In the genomic region with DNA sequence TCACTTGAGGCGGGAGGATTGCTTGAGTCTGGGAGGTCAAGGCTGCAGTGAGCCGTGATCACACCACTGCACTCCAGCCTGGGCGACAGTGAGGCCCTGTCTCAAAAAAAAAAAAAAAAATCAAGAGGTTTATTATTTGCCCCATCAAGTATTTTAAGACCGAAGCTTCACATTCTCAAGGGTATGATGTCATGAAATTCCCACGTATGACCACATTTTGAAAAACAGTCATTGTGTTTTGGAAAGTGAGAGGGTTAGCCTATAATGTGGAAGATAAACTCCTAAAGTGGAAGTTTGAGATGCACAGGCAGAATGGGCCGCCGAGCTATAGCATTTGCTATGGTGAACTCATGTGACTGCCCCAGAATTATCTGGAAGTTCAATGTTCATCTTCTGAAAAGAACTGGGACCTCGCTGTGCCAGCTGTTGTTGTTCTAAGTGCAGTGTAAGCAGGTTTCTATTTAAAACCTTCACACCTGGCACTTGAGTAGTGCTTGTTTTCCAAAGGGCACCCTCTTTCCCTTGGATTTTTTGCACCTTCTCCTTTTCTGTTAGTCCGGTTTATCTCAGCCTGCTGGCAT, we compare ENCODE assay signal across 13 cellular contexts.
DNase-seq lines count a peak whose midpoint lies in the region; ATAC-seq lines count a peak whose summit lies in the region.
"Had no signal": no experiment of that assay in that cellular context is flagged by ENCODE, and none has a peak within 500 bp of the region (broad histone marks: within the 10 kb centered on the region; RNA-seq: fewer than 3 reads in every experiment).

No MANE protein-coding gene starts in this region.

- H3K36me3 Mint-ChIP-seq in activated T-helper 2 cell treated with anti-CD3 and anti-CD28 coated beads, Interferon-gamma antibody, Interleukin-2, Interleukin-4, amounts not matched to agents 10 μg/mL and 5 μg/mL and 100 μg/mL, durations not matched to agents 14 hours and 24 hours and 36 hours (ENCODE audit: low read depth): no peaks in the 10 kb centered on the region
- H3K36me3 Mint-ChIP-seq in stimulated activated naive B cell treated with anti-CD40 and anti-IgM and Interleukin-4, amounts not matched to agents 10 μg/mL and 1 μg/mL and 100 μg/mL, for 72 hours: no peaks in the 10 kb centered on the region
- H3K36me3 Mint-ChIP-seq: CD4-positive, alpha-beta memory T cell; stimulated activated memory B cell treated with anti-CD40 and anti-IgM and Interleukin-4, amounts not matched to agents 10 μg/mL and 1 μg/mL and 100 μg/mL, for 72 hours had no signal

- no peaks in the 10 kb centered on the region for H3K4me1 Mint-ChIP-seq in activated T-helper 2 cell treated with anti-CD3 and anti-CD28 coated beads, Interferon-gamma antibody, Interleukin-2, Interleukin-4, amounts not matched to agents 10 μg/mL and 5 μg/mL and 100 μg/mL, durations not matched to agents 14 hours and 24 hours and 36 hours (ENCODE audit: low read depth)
- H3K4me1 Mint-ChIP-seq in stimulated activated naive B cell treated with anti-CD40 and anti-IgM and Interleukin-4, amounts not matched to agents 10 μg/mL and 1 μg/mL and 100 μg/mL, for 72 hours: no peaks in the 10 kb centered on the region
- H3K4me1 Mint-ChIP-seq: CD4-positive, alpha-beta memory T cell; stimulated activated memory B cell treated with anti-CD40 and anti-IgM and Interleukin-4, amounts not matched to agents 10 μg/mL and 1 μg/mL and 100 μg/mL, for 72 hours had no signal

- DNase-seq in LHCN-M2 (ENCODE audit: low read depth): peak; percentile 46
- DNase-seq in astrocyte of the hippocampus (ENCODE audit: low read depth, low spot score): peak; percentile 65
- DNase-seq in left colon: no peak
- no peak for DNase-seq in substantia nigra (lab: John Stamatoyannopoulos, UW)
- no peak for DNase-seq in COLO829 (ENCODE audit: low spot score)
- DNase-seq in activated T-helper 2 cell treated with anti-CD3 and anti-CD28 coated beads, Interferon-gamma antibody, Interleukin-2, Interleukin-4, amounts not matched to agents 10 μg/mL and 5 μg/mL and 100 μg/mL, durations not matched to agents 14 hours and 24 hours and 36 hours (ENCODE audit: low spot score): no peak
- DNase-seq in stimulated activated naive B cell treated with anti-CD40 and anti-IgM and Interleukin-4, amounts not matched to agents 10 μg/mL and 1 μg/mL and 100 μg/mL, for 72 hours: no peak
- DNase-seq: activated B cell treated with CpG ODN at 0.5 μM for 24 hours; activated effector memory CD4-positive, alpha-beta T cell treated with Interleukin-2 at 50 U/mL for 16 hours; CD4-positive, alpha-beta memory T cell; cerebellar nuclear complex; NCI-H2081 treated with DMSO at 0.1 percent for 48 hours had no signal

- no peaks in the 10 kb centered on the region for H3K9me3 Mint-ChIP-seq in activated T-helper 2 cell treated with anti-CD3 and anti-CD28 coated beads, Interferon-gamma antibody, Interleukin-2, Interleukin-4, amounts not matched to agents 10 μg/mL and 5 μg/mL and 100 μg/mL, durations not matched to agents 14 hours and 24 hours and 36 hours
- H3K9me3 Mint-ChIP-seq in stimulated activated naive B cell treated with anti-CD40 and anti-IgM and Interleukin-4, amounts not matched to agents 10 μg/mL and 1 μg/mL and 100 μg/mL, for 72 hours: no peaks in the 10 kb centered on the region
- H3K9me3 Mint-ChIP-seq: activated B cell treated with CpG ODN at 0.5 μM for 24 hours; CD4-positive, alpha-beta memory T cell; stimulated activated memory B cell treated with anti-CD40 and anti-IgM and Interleukin-4, amounts not matched to agents 10 μg/mL and 1 μg/mL and 100 μg/mL, for 72 hours had no signal

- peak; percentile 48 for ATAC-seq in left colon
- no peak for ATAC-seq in stimulated activated naive B cell treated with anti-CD40 and anti-IgM and Interleukin-4, amounts not matched to agents 10 μg/mL and 1 μg/mL and 100 μg/mL, for 72 hours (replicated peaks)
- ATAC-seq: stimulated activated memory B cell treated with anti-CD40 and anti-IgM and Interleukin-4, amounts not matched to agents 10 μg/mL and 1 μg/mL and 100 μg/mL, for 72 hours had no signal

- H3K27ac Mint-ChIP-seq in activated T-helper 2 cell treated with anti-CD3 and anti-CD28 coated beads, Interferon-gamma antibody, Interleukin-2, Interleukin-4, amounts not matched to agents 10 μg/mL and 5 μg/mL and 100 μg/mL, durations not matched to agents 14 hours and 24 hours and 36 hours: no peak overlapping the region
- H3K27ac Mint-ChIP-seq in stimulated activated naive B cell treated with anti-CD40 and anti-IgM and Interleukin-4, amounts not matched to agents 10 μg/mL and 1 μg/mL and 100 μg/mL, for 72 hours: no peak overlapping the region
- H3K27ac Mint-ChIP-seq: activated B cell treated with CpG ODN at 0.5 μM for 24 hours; CD4-positive, alpha-beta memory T cell; stimulated activated memory B cell treated with anti-CD40 and anti-IgM and Interleukin-4, amounts not matched to agents 10 μg/mL and 1 μg/mL and 100 μg/mL, for 72 hours had no signal

- H3K4me3 Mint-ChIP-seq in activated T-helper 2 cell treated with anti-CD3 and anti-CD28 coated beads, Interferon-gamma antibody, Interleukin-2, Interleukin-4, amounts not matched to agents 10 μg/mL and 5 μg/mL and 100 μg/mL, durations not matched to agents 14 hours and 24 hours and 36 hours (ENCODE audit: low read depth): no peak overlapping the region
- H3K4me3 Mint-ChIP-seq in stimulated activated naive B cell treated with anti-CD40 and anti-IgM and Interleukin-4, amounts not matched to agents 10 μg/mL and 1 μg/mL and 100 μg/mL, for 72 hours: no peak overlapping the region
- H3K4me3 Mint-ChIP-seq: activated B cell treated with CpG ODN at 0.5 μM for 24 hours; stimulated activated memory B cell treated with anti-CD40 and anti-IgM and Interleukin-4, amounts not matched to agents 10 μg/mL and 1 μg/mL and 100 μg/mL, for 72 hours had no signal

- peak overlapping the region; percentile 13 for H3K27ac ChIP-seq in substantia nigra (ENCODE audit: low read depth, low read length, poor library complexity, severe bottlenecking)

- intact Hi-C loops in left colon (cut with DNase I, micrococcal nuclease): no loop called here
- intact Hi-C loops in activated T-helper 2 cell treated with anti-CD3 and anti-CD28 coated beads, Interferon-gamma antibody, Interleukin-2, Interleukin-4, amounts not matched to agents 10 μg/mL and 5 μg/mL and 100 μg/mL, durations not matched to agents 14 hours and 24 hours and 36 hours (cut with micrococcal nuclease): no loop called here

- peaks cover 22% of the 10 kb centered on the region for H3K27me3 Mint-ChIP-seq in activated T-helper 2 cell treated with anti-CD3 and anti-CD28 coated beads, Interferon-gamma antibody, Interleukin-2, Interleukin-4, amounts not matched to agents 10 μg/mL and 5 μg/mL and 100 μg/mL, durations not matched to agents 14 hours and 24 hours and 36 hours (ENCODE audit: low read depth)
- H3K27me3 Mint-ChIP-seq in stimulated activated naive B cell treated with anti-CD40 and anti-IgM and Interleukin-4, amounts not matched to agents 10 μg/mL and 1 μg/mL and 100 μg/mL, for 72 hours: peaks cover 0 to 6% of the 10 kb centered on the region in 2 donors
- H3K27me3 Mint-ChIP-seq: activated B cell treated with CpG ODN at 0.5 μM for 24 hours had no signal

Comparison
In these comparisons a context has a peak if more than half of its experiments do, and no peak if none do; other contexts are left out.
1. DNase-seq: peak in LHCN-M2 (single experiment) and astrocyte of the hippocampus (single experiment); none in left colon (0 of 2), substantia nigra (0 of 49), COLO829 (single experiment), activated T-helper 2 cell treated with anti-CD3 and anti-CD28 coated beads, Interferon-gamma antibody, Interleukin-2, Interleukin-4, amounts not matched to agents 10 μg/mL and 5 μg/mL and 100 μg/mL, durations not matched to agents 14 hours and 24 hours and 36 hours (single experiment) and stimulated activated naive B cell treated with anti-CD40 and anti-IgM and Interleukin-4, amounts not matched to agents 10 μg/mL and 1 μg/mL and 100 μg/mL, for 72 hours (single experiment).